ENCODE assay signal across 13 cellular contexts in genomic region chr10:128310966-128311658, GRCh38.
"Had no signal": no experiment of that assay in that cellular context is flagged by ENCODE, and none has a peak within 500 bp of the region (broad histone marks: within the 10 kb centered on the region; RNA-seq: fewer than 3 reads in every experiment).

No MANE protein-coding gene starts in this region.

- H3K36me3 ChIP-seq: neutrophil had no signal

- H3K79me2 ChIP-seq: parathyroid adenoma had no signal

- H3K27ac ChIP-seq: foreskin keratinocyte, neutrophil, parathyroid adenoma had no signal

- H3K4me1 Mint-ChIP-seq: naive thymus-derived CD8-positive, alpha-beta T cell; stimulated activated naive B cell treated with anti-CD40 and anti-IgM and Interleukin-4, amounts not matched to agents 10 μg/mL and 1 μg/mL and 100 μg/mL, for 72 hours had no signal

- H3K9ac ChIP-seq: parathyroid adenoma had no signal

- H3K27me3 Mint-ChIP-seq: activated naive CD8-positive, alpha-beta T cell; stimulated activated naive B cell treated with anti-CD40 and anti-IgM and Interleukin-4, amounts not matched to agents 10 μg/mL and 1 μg/mL and 100 μg/mL, for 72 hours had no signal

- H3K36me3 Mint-ChIP-seq: activated naive CD8-positive, alpha-beta T cell; naive thymus-derived CD8-positive, alpha-beta T cell; stimulated activated naive B cell treated with anti-CD40 and anti-IgM and Interleukin-4, amounts not matched to agents 10 μg/mL and 1 μg/mL and 100 μg/mL, for 72 hours had no signal

- H3K4me1 ChIP-seq: foreskin keratinocyte, parathyroid adenoma had no signal

- H2AFZ ChIP-seq: parathyroid adenoma had no signal

- DNase-seq: activated CD4-positive, alpha-beta T cell treated with anti-CD3 and anti-CD28 coated beads, Interleukin-2, amount 50 U/mL, for 48 hours; effector memory CD8-positive, alpha-beta T cell; foreskin keratinocyte; hippocampal formation; kidney glomerular epithelial cell; mesenchymal stem cell; naive thymus-derived CD8-positive, alpha-beta T cell; stimulated activated naive B cell treated with anti-CD40 and anti-IgM and Interleukin-4, amounts not matched to agents 10 μg/mL and 1 μg/mL and 100 μg/mL, for 72 hours had no signal

- H3K9me3 Mint-ChIP-seq: dendritic cell treated with granulocyte-macrophage colony-stimulating factor and Interleukin-4, amounts not matched to agents 40 ng/mL and 50 ng/mL, for 4 days; effector memory CD8-positive, alpha-beta T cell; naive thymus-derived CD8-positive, alpha-beta T cell; stimulated activated naive B cell treated with anti-CD40 and anti-IgM and Interleukin-4, amounts not matched to agents 10 μg/mL and 1 μg/mL and 100 μg/mL, for 72 hours; T-helper 1 cell treated with Interleukin-12 subunit alpha and Interleukin-12 subunit beta and Interleukin-4 antibody, amounts not matched to agents 30 μg/mL and 1 μg/mL, for 36 hours had no signal

- H3K27me3 ChIP-seq: foreskin keratinocyte had no signal

- H3K27ac Mint-ChIP-seq: activated naive CD8-positive, alpha-beta T cell; dendritic cell treated with granulocyte-macrophage colony-stimulating factor and Interleukin-4, amounts not matched to agents 40 ng/mL and 50 ng/mL, for 4 days; effector memory CD8-positive, alpha-beta T cell; stimulated activated naive B cell treated with anti-CD40 and anti-IgM and Interleukin-4, amounts not matched to agents 10 μg/mL and 1 μg/mL and 100 μg/mL, for 72 hours; T-helper 1 cell treated with Interleukin-12 subunit alpha and Interleukin-12 subunit beta and Interleukin-4 antibody, amounts not matched to agents 30 μg/mL and 1 μg/mL, for 36 hours had no signal

- H3K4me3 Mint-ChIP-seq: activated naive CD8-positive, alpha-beta T cell; dendritic cell treated with granulocyte-macrophage colony-stimulating factor and Interleukin-4, amounts not matched to agents 40 ng/mL and 50 ng/mL, for 4 days; effector memory CD8-positive, alpha-beta T cell; naive thymus-derived CD8-positive, alpha-beta T cell; stimulated activated naive B cell treated with anti-CD40 and anti-IgM and Interleukin-4, amounts not matched to agents 10 μg/mL and 1 μg/mL and 100 μg/mL, for 72 hours; T-helper 1 cell treated with Interleukin-12 subunit alpha and Interleukin-12 subunit beta and Interleukin-4 antibody, amounts not matched to agents 30 μg/mL and 1 μg/mL, for 36 hours had no signal

- ATAC-seq: effector memory CD8-positive, alpha-beta T cell; foreskin keratinocyte; naive thymus-derived CD8-positive, alpha-beta T cell; stimulated activated naive B cell treated with anti-CD40 and anti-IgM and Interleukin-4, amounts not matched to agents 10 μg/mL and 1 μg/mL and 100 μg/mL, for 72 hours had no signal

- H3K9me3 ChIP-seq: neutrophil had no signal
